Comparison of ENCODE assay signal across 1 cellular context in genomic region chr19:44954649-44955499, GRCh38.
TF ChIP-seq lines count a peak whose summit lies in the region.

Gene CLPTM1, plus strand, starts transcription at chr19:44955380. Its CDS starts 16 bp downstream, at chr19:44955396.

TF ChIP-seq in K562, 482 proteins besides CTCF, POLR2A, EP300 and RAD21 (continued from another document and continues in another):
- TF ChIP-seq ZNF263 (CRISPR knock-in tag; IDR thresholded peaks at IDR 0.05; ENCODE audit: borderline replicate concordance) (no peak), CREB1 (IDR thresholded peaks at IDR 0.05) (peak; percentile 68), CREB1 (CRISPR knock-in tag; IDR thresholded peaks at IDR 0.05) (peak; percentile 77), HMG20B (CRISPR knock-in tag; IDR thresholded peaks at IDR 0.05) (no peak), MYNN (IDR thresholded peaks at IDR 0.05) (0 out of 2 replicates have a peak, but pooled peaks have one; percentile 39), MYNN (CRISPR knock-in tag; IDR thresholded peaks at IDR 0.05) (no peak), POLR3G (IDR thresholded peaks at IDR 0.05; ENCODE audit: extremely low read depth, insufficient read length, insufficient replicate concordance) (no peak), ZNF239 (CRISPR knock-in tag; IDR thresholded peaks at IDR 0.05) (no peak), SPI1 (IDR thresholded peaks at IDR 0.05; ENCODE audit: borderline replicate concordance, low read depth, low read length) (0 out of 2 replicates have a peak, but pooled peaks have one; percentile 30), E2F1 (CRISPR knock-in tag; IDR thresholded peaks at IDR 0.05) (no peak), E2F8 (IDR thresholded peaks at IDR 0.05; ENCODE audit: low read depth, partially characterized antibody) (peak; percentile 93), MAX (CRISPR knock-in tag; IDR thresholded peaks at IDR 0.05) (peak; percentile 42; the same call in 1 of the 2 replicates), ZNF449 (CRISPR knock-in tag; IDR thresholded peaks at IDR 0.05) (no peak), E2F5 (CRISPR knock-in tag; IDR thresholded peaks at IDR 0.05) (no peak), FOXJ3 (CRISPR knock-in tag; IDR thresholded peaks at IDR 0.05) (no peak), NFRKB (IDR thresholded peaks at IDR 0.05; ENCODE audit: low read depth) (peak; percentile 94; the same call in 1 of the 2 replicates), SMAD4 (CRISPR knock-in tag; conservative IDR thresholded peaks at IDR 0.05) (no peak), ZNF140 (CRISPR knock-in tag; IDR thresholded peaks at IDR 0.05) (no peak), COPS2 (conservative IDR thresholded peaks at IDR 0.05) (no peak), RBM15 (IDR thresholded peaks at IDR 0.05; ENCODE audit: insufficient read depth, low read length) (no peak), KLF13 (tag; IDR thresholded peaks at IDR 0.05; ENCODE audit: borderline replicate concordance, low read depth) (peak; percentile 99), ZBTB49 (CRISPR knock-in tag; IDR thresholded peaks at IDR 0.05; ENCODE audit: borderline replicate concordance) (no peak), JUNB (CRISPR knock-in tag; conservative IDR thresholded peaks at IDR 0.05) (no peak), ZNF589 (CRISPR knock-in tag; IDR thresholded peaks at IDR 0.05; ENCODE audit: low read depth) (no peak), SP2 (IDR thresholded peaks at IDR 0.05; ENCODE audit: extremely low read depth, low read depth, low read length, poor library complexity, severe bottlenecking) (no peak), NFE2L1 (tag; IDR thresholded peaks at IDR 0.05; ENCODE audit: borderline replicate concordance, low read depth) (no peak), EZH2 (IDR thresholded peaks at IDR 0.05; ENCODE audit: borderline replicate concordance, low read depth, low read length) (no peak), ZNF766 (CRISPR knock-in tag; conservative IDR thresholded peaks at IDR 0.05) (no peak), SRSF7 (optimal IDR thresholded peaks at IDR 0.05; ENCODE audit: low read depth, low read length) (no peak), ZNF224 (CRISPR knock-in tag; IDR thresholded peaks at IDR 0.05) (no peak), TAF1 (IDR thresholded peaks at IDR 0.05; ENCODE audit: control insufficient read depth, extremely low read depth, insufficient read depth, low read length, severe bottlenecking) (peak; percentile 84), MXI1 (IDR thresholded peaks at IDR 0.05; ENCODE audit: low read depth, low read length) (peak; percentile 29; the same call in 1 of the 2 replicates), ZNF79 (CRISPR knock-in tag; IDR thresholded peaks at IDR 0.05; ENCODE audit: low read depth) (no peak), ZNF436 (CRISPR knock-in tag; IDR thresholded peaks at IDR 0.05) (no peak), MAFG (tag; conservative IDR thresholded peaks at IDR 0.05) (no peak), MCM5 (IDR thresholded peaks at IDR 0.05; ENCODE audit: low read depth) (no peak), RBM39 (optimal IDR thresholded peaks at IDR 0.05; ENCODE audit: low read depth, low read length) (no peak), ZBTB9 (CRISPR knock-in tag; IDR thresholded peaks at IDR 0.05) (no peak), ZNF347 (CRISPR knock-in tag; IDR thresholded peaks at IDR 0.05; ENCODE audit: low read depth) (no peak), ZNF695 (CRISPR knock-in tag; IDR thresholded peaks at IDR 0.05) (no peak), EWSR1 (IDR thresholded peaks at IDR 0.05; ENCODE audit: borderline replicate concordance, low read depth, partially characterized antibody) (no peak), BHLHE40 (IDR thresholded peaks at IDR 0.05; ENCODE audit: low read length) (no peak), MEF2D (tag; conservative IDR thresholded peaks at IDR 0.05; ENCODE audit: low read depth) (0 out of 2 replicates have a peak, but pooled peaks have one; percentile 35), RBM25 (IDR thresholded peaks at IDR 0.05; ENCODE audit: low read depth, low read length, severe bottlenecking) (peak; percentile 40), SNIP1 (IDR thresholded peaks at IDR 0.05; ENCODE audit: low read depth) (no peak), PTBP1 (IDR thresholded peaks at IDR 0.05; ENCODE audit: low read depth, low read length) (no peak), NFYB (IDR thresholded peaks at IDR 0.05; ENCODE audit: extremely low read depth, insufficient read length) (peak; percentile 49), TAF9B (IDR thresholded peaks at IDR 0.05; ENCODE audit: partially characterized antibody) (peak; percentile 81), RBM34 (IDR thresholded peaks at IDR 0.05; ENCODE audit: borderline replicate concordance, insufficient read depth, low read length) (no peak), ZC3H4 (CRISPR knock-in tag; IDR thresholded peaks at IDR 0.05; ENCODE audit: borderline replicate concordance) (no peak), ZBTB11 (CRISPR knock-in tag; IDR thresholded peaks at IDR 0.05) (peak in 1 of 3 experiments; percentile 63; a peak in 2 of 6 replicates), SMARCC2 (IDR thresholded peaks at IDR 0.05; ENCODE audit: low read depth) (no peak), SNRNP70 (optimal IDR thresholded peaks at IDR 0.05; ENCODE audit: low read depth, low read length) (no peak), RAD51 (IDR thresholded peaks at IDR 0.05; ENCODE audit: borderline replicate concordance, low read depth) (peak; percentile 55; the same call in 1 of the 2 replicates), ZKSCAN1 (IDR thresholded peaks at IDR 0.05; ENCODE audit: low read depth, low read length) (no peak), ZNF444 (CRISPR knock-in tag; IDR thresholded peaks at IDR 0.05) (no peak), SMARCB1 (IDR thresholded peaks at IDR 0.05; ENCODE audit: insufficient read length, low read depth) (no peak), GABPB1 (CRISPR knock-in tag; IDR thresholded peaks at IDR 0.05) (peak; percentile 92), FOSL1 (tag; conservative IDR thresholded peaks at IDR 0.05) (peak; percentile 13; the same call in 1 of the 2 replicates), E2F4 (CRISPR knock-in tag; IDR thresholded peaks at IDR 0.05; ENCODE audit: low read depth) (no peak)
